In the genomic region with DNA sequence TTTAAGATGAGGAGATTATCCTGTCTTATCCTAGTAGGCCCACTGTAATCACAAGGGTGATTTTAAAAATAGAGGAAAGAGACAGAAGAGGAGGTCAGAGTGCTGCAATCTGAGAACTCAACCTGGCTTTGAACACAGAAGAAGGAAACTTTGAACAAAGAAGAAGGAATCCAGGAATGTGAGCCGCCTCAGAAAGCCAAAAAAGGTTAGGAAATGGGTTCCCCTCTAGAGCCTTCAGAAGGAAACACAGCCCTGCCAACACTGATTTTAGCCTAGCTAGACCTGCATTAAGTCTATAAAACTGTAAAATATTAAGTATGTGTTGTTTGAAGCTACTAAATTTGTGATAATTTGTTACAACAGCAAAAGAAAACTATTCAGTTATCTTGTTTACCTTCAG, we compare ENCODE assay signal across 4 cellular contexts.
DNase-seq lines count a peak whose midpoint lies in the region; ATAC-seq, FAIRE-seq and TF ChIP-seq lines count a peak whose summit lies in the region.
"Not testable (repeated sequence)": the region's sequence is repeated elsewhere in the genome, so short reads cannot be mapped to it uniquely, and the experiment has no call there.

No MANE protein-coding gene starts in this region.

- not testable (repeated sequence) for H3K4me2 ChIP-seq in GM23338

- not testable (repeated sequence) for H3K27me3 ChIP-seq in GM23338 (ENCODE audit: insufficient read depth)

- not testable (repeated sequence) for H3F3A ChIP-seq in GM23338 (replicated peaks; ENCODE audit: low read depth)

- H3K4me1 Mint-ChIP-seq in GM23338, WTC11: not testable (repeated sequence)

- not testable (repeated sequence) for DNase-seq in D721Med (ENCODE audit: insufficient read length, low spot score); GM23338 (ENCODE audit: low spot score); WTC11 (ENCODE audit: low spot score)
- DNase-seq in DMS 273 (lab: John Stamatoyannopoulos, UW; ENCODE audit: unreplicated experiment): peak; percentile 2

- H4K20me1 ChIP-seq in GM23338 (replicated peaks; ENCODE audit: insufficient read depth): not testable (repeated sequence)

- H2AFZ ChIP-seq in GM23338: not testable (repeated sequence)

- H3K36me3 ChIP-seq in GM23338 (ENCODE audit: insufficient read depth): not testable (repeated sequence)

- not testable (repeated sequence) for H3K4me1 ChIP-seq in GM23338 (ENCODE audit: insufficient read depth)

- H3K36me3 Mint-ChIP-seq in GM23338 (ENCODE audit: low read depth); WTC11: not testable (repeated sequence)

- CTCF ChIA-PET in WTC11 (lab: Charles Lee): not testable (repeated sequence)

- not testable (repeated sequence) for H3K4me3 Mint-ChIP-seq in GM23338, WTC11

- peak; percentile 92 for FAIRE-seq in D721Med (lab: Jason Lieb, UNC)

- H3K27me3 Mint-ChIP-seq in GM23338 (ENCODE audit: insufficient read depth, low read depth, poor library complexity); WTC11 (ENCODE audit: low read depth): not testable (repeated sequence)

- peak; percentile 84 for ATAC-seq in GM23338
- peak; percentile 79 for ATAC-seq in WTC11

- H3K9me2 ChIP-seq in GM23338 (ENCODE audit: insufficient read depth): not testable (repeated sequence)

- not testable (repeated sequence) for H3K27ac ChIP-seq in GM23338 (ENCODE audit: low read depth)

- not testable (repeated sequence) for TF ChIP-seq CTCF in D721Med (IDR thresholded peaks at IDR 0.05; ENCODE audit: insufficient read depth, missing control alignments); GM23338 (conservative IDR thresholded peaks at IDR 0.05; ENCODE audit: low read depth in 2 of 2); WTC11 (IDR thresholded peaks at IDR 0.05)

- H3K9me3 Mint-ChIP-seq in GM23338, WTC11: not testable (repeated sequence)

- H3K4me3 ChIP-seq in GM23338: not testable (repeated sequence)

- H3K79me2 ChIP-seq in GM23338 (replicated peaks; ENCODE audit: insufficient read depth): not testable (repeated sequence)

- H3K27ac Mint-ChIP-seq in GM23338, WTC11: not testable (repeated sequence)

- POLR2A ChIA-PET in WTC11 (lab: Charles Lee): not testable (repeated sequence)
